Comparison of ENCODE assay signal across 11 cellular contexts in genomic region chr11:111367411-111368284, GRCh38. TPM values are rescaled to one million over a fixed set of nuclear protein-coding genes. Genes with fewer than 3 reads are reported as not detected.
DNase-seq lines count a peak whose midpoint lies in the region; ATAC-seq and TF ChIP-seq lines count a peak whose summit lies in the region.
"Had no signal": no experiment of that assay in that cellular context is flagged by ENCODE, and none has a peak within 500 bp of the region (broad histone marks: within the 10 kb centered on the region; RNA-seq: fewer than 3 reads in every experiment).

No MANE protein-coding gene starts in this region.

- no peaks in the 10 kb centered on the region for H3K9me3 Mint-ChIP-seq in activated T-cell treated with anti-CD3 and anti-CD28 coated beads, Interleukin-2, amount 50 U/mL, for 4 hours
- H3K9me3 Mint-ChIP-seq in activated CD4-positive, alpha-beta memory T cell treated with anti-CD3 and anti-CD28 coated beads for 36 hours: no peaks in the 10 kb centered on the region

- TF ChIP-seq CTCF in mammary epithelial cell (conservative IDR thresholded peaks at IDR 0.05 in 1 of 2, IDR thresholded peaks at IDR 0.05 in 1 of 2; ENCODE audit: extremely low read depth in 1 of 2, insufficient read depth in 1 of 2, low read depth in 1 of 2, low read length in 2 of 2): no peak

- CTCF ChIA-PET in mammary epithelial cell (lab: Charles Lee; ENCODE audit: low non-redundant PET): no interaction called here
- CTCF ChIA-PET in activated CD4-positive, alpha-beta memory T cell treated with anti-CD3 and anti-CD28 coated beads for 36 hours (lab: Charles Lee): interaction anchor here (1.1 to 1.6 kb wide), 2 partner anchors 51 to 81 kb away, joined by 3 read pairs; no protein-coding TSS in a partner anchor

- H3K9ac ChIP-seq in mammary epithelial cell (ENCODE audit: insufficient read depth, low read length): no peak overlapping the region

- POLR2A ChIA-PET in activated CD4-positive, alpha-beta memory T cell treated with anti-CD3 and anti-CD28 coated beads for 36 hours (lab: Charles Lee): no interaction called here

- no peaks in the 10 kb centered on the region for H4K20me1 ChIP-seq in mammary epithelial cell (ENCODE audit: insufficient read depth, low read length)

- no peak overlapping the region for H3K4me3 Mint-ChIP-seq in activated T-cell treated with anti-CD3 and anti-CD28 coated beads, Interleukin-2, amount 50 U/mL, for 4 hours
- no peak overlapping the region for H3K4me3 Mint-ChIP-seq in activated CD4-positive, alpha-beta memory T cell treated with anti-CD3 and anti-CD28 coated beads for 36 hours

- 73% methylated on average over 12 of the region's 12 CpGs for WGBS in mammary epithelial cell (ENCODE audit: low coverage, missing lambda C conversion rate)

- peak overlapping the region; percentile 68 for H2AFZ ChIP-seq in mammary epithelial cell (ENCODE audit: low read depth, low read length)

- peaks cover 10% of the 10 kb centered on the region for H3K4me1 ChIP-seq in mammary epithelial cell (ENCODE audit: insufficient read depth, low read length)
- H3K4me1 ChIP-seq: tibial artery had no signal

- DNase-seq in mammary epithelial cell (peak; percentile 42), Right ventricle myocardium inferior (ENCODE audit: missing footprints) (no peak), anterior cingulate cortex (lab: John Stamatoyannopoulos, UW) (no peak)
- DNase-seq in activated T-cell treated with anti-CD3 and anti-CD28 coated beads, Interleukin-2, amount 50 U/mL, for 4 hours: no peak
- DNase-seq in activated CD4-positive, alpha-beta memory T cell treated with anti-CD3 and anti-CD28 coated beads for 36 hours: no peak
- DNase-seq: DMS79 treated with DMSO at 0.1 percent for 48 hours, NCI-H82, tibial artery had no signal

- in situ Hi-C loops in mammary epithelial cell (cut with MboI; ENCODE audit: low sequenced_read_pairs in 2 of 2): no loop called here

- peak overlapping the region; percentile 11 for H3K27ac ChIP-seq in mammary epithelial cell (ENCODE audit: insufficient read depth, low read depth, low read length)
- H3K27ac ChIP-seq: tibial artery had no signal

- dilution Hi-C loops in mammary epithelial cell (cut with HindIII; ENCODE audit: low sequenced_read_pairs): no loop called here

- no peaks in the 10 kb centered on the region for H3K36me3 ChIP-seq in mammary epithelial cell (ENCODE audit: insufficient read depth, low read length)
- H3K36me3 ChIP-seq: tibial artery had no signal

- H3K27ac Mint-ChIP-seq in activated CD4-positive, alpha-beta memory T cell treated with anti-CD3 and anti-CD28 coated beads for 36 hours: no peak overlapping the region

- H3K27me3 ChIP-seq in mammary epithelial cell (ENCODE audit: insufficient read depth, low read length): no peaks in the 10 kb centered on the region
- H3K27me3 ChIP-seq: tibial artery had no signal

- H3K4me3 ChIP-seq in mammary epithelial cell (replicated peaks in 1 of 3; ENCODE audit: insufficient read depth in 1 of 3, low read depth in 2 of 3, low read length in 3 of 3): no peak overlapping the region
- H3K4me3 ChIP-seq: tibial artery had no signal

- H3K4me1 Mint-ChIP-seq in activated T-cell treated with anti-CD3 and anti-CD28 coated beads, Interleukin-2, amount 50 U/mL, for 4 hours (ENCODE audit: low read depth): peaks cover 18% of the 10 kb centered on the region
- H3K4me1 Mint-ChIP-seq in activated CD4-positive, alpha-beta memory T cell treated with anti-CD3 and anti-CD28 coated beads for 36 hours (ENCODE audit: low read depth): peaks cover 30% of the 10 kb centered on the region

- H3K9me3 ChIP-seq in mammary epithelial cell (replicated peaks; ENCODE audit: insufficient read depth, low read length): no peaks in the 10 kb centered on the region
- H3K9me3 ChIP-seq: tibial artery had no signal

- H3K36me3 Mint-ChIP-seq in activated T-cell treated with anti-CD3 and anti-CD28 coated beads, Interleukin-2, amount 50 U/mL, for 4 hours (ENCODE audit: insufficient read depth): no peaks in the 10 kb centered on the region
- H3K36me3 Mint-ChIP-seq in activated CD4-positive, alpha-beta memory T cell treated with anti-CD3 and anti-CD28 coated beads for 36 hours: peaks cover 11% of the 10 kb centered on the region

- no peaks in the 10 kb centered on the region for H3K79me2 ChIP-seq in mammary epithelial cell (ENCODE audit: insufficient read depth, low read length)

- no peaks in the 10 kb centered on the region for H3K27me3 Mint-ChIP-seq in activated T-cell treated with anti-CD3 and anti-CD28 coated beads, Interleukin-2, amount 50 U/mL, for 4 hours (ENCODE audit: low read depth)
- no peaks in the 10 kb centered on the region for H3K27me3 Mint-ChIP-seq in activated CD4-positive, alpha-beta memory T cell treated with anti-CD3 and anti-CD28 coated beads for 36 hours

- intact Hi-C loops in mammary epithelial cell (cut with micrococcal nuclease): no loop called here
- intact Hi-C loops in Right ventricle myocardium inferior (cut with DNase I): no loop called here
- intact Hi-C loops in activated CD4-positive, alpha-beta memory T cell treated with anti-CD3 and anti-CD28 coated beads for 36 hours (cut with micrococcal nuclease): no loop called here

- BruUV-seq in mammary epithelial cell (replicated peaks; lab: Mats Ljungman, UMichigan): no TSS peak

- peak; percentile 36 for ATAC-seq in GM18519 (IDR thresholded peaks at IDR 0.05; ENCODE audit: low FRiP score, unreplicated experiment)
- ATAC-seq in GM21423 (IDR thresholded peaks at IDR 0.05; ENCODE audit: unreplicated experiment): peak; percentile 48
- ATAC-seq in HG03103 (IDR thresholded peaks at IDR 0.05; ENCODE audit: low read depth, unreplicated experiment): peak; percentile 42
- no peak for ATAC-seq in Right ventricle myocardium inferior
- no peak for ATAC-seq in activated T-cell treated with anti-CD3 and anti-CD28 coated beads, Interleukin-2, amount 50 U/mL, for 4 hours

- no peak overlapping the region for H3K4me2 ChIP-seq in mammary epithelial cell (ENCODE audit: insufficient read depth, low read depth, low read length)

RNA-seq across cellular contexts. Expression of gene POU2AF1, which starts 11.4 kb away (rescaled TPM):
- total RNA-seq in mammary epithelial cell: under 1 TPM; 0.33 to 0.56 TPM
- 0.10 TPM for polyA plus RNA-seq in mammary epithelial cell
- not detected for polyA minus RNA-seq in mammary epithelial cell
- total RNA-seq in Right ventricle myocardium inferior: 0.24 TPM
- 10 to 100 TPM in 1 of 3 donors, 1 to 10 TPM in 2; 4.3 to 10.8 (median 7.5) TPM for total RNA-seq in activated T-cell treated with anti-CD3 and anti-CD28 coated beads, Interleukin-2, amount 50 U/mL, for 4 hours
- total RNA-seq in activated CD4-positive, alpha-beta memory T cell treated with anti-CD3 and anti-CD28 coated beads for 36 hours: 10 to 100 TPM; 26.9 to 28.3 TPM

Comparison
In these comparisons a context has a peak if more than half of its experiments do, and no peak if none do; other contexts are left out.
1. ATAC-seq: peak in GM18519 (single experiment), GM21423 (single experiment) and HG03103 (single experiment); none in Right ventricle myocardium inferior (single experiment) and activated T-cell treated with anti-CD3 and anti-CD28 coated beads, Interleukin-2, amount 50 U/mL, for 4 hours (0 of 2).